27 cellular contexts compared by ENCODE assay signal in genomic region chr17:47414612-47415011, GRCh38.
"Had no signal": no experiment of that assay in that cellular context is flagged by ENCODE, and none has a peak within 500 bp of the region (broad histone marks: within the 10 kb centered on the region; RNA-seq: fewer than 3 reads in every experiment).

No MANE protein-coding gene starts in this region.

- H3K9me3 ChIP-seq: colonic mucosa, esophagus muscularis mucosa, esophagus squamous epithelium, gastrocnemius medialis, gastroesophageal sphincter, heart left ventricle, heart right ventricle had no signal

- DNase-seq: colonic mucosa; cortex of kidney; dermis blood vessel endothelial cell; dorsolateral prefrontal cortex; effector CD4-positive, alpha-beta T cell; effector CD8-positive, alpha-beta T cell; effector memory CD4-positive, alpha-beta T cell; effector memory CD8-positive, alpha-beta T cell; endodermal cell; erythroblast; esophagus squamous epithelium; foreskin keratinocyte; foreskin melanocyte; gastrocnemius medialis; glutamatergic neuron; head of caudate nucleus; heart left ventricle; heart right ventricle had no signal

- H3K4me3 ChIP-seq: colonic mucosa, coronary artery, dorsolateral prefrontal cortex, esophagus muscularis mucosa, esophagus squamous epithelium, gastrocnemius medialis, gastroesophageal sphincter, heart left ventricle, heart right ventricle had no signal

- FAIRE-seq: colon, endometrium, endothelial cell of umbilical vein, frontal cortex had no signal

- H3K4me1 ChIP-seq: colonic mucosa, esophagus muscularis mucosa, esophagus squamous epithelium, foreskin keratinocyte, gastrocnemius medialis, gastroesophageal sphincter, heart left ventricle, heart right ventricle had no signal

- ATAC-seq: effector memory CD8-positive, alpha-beta T cell; esophagus mucosa; foreskin keratinocyte; gastrocnemius medialis; gastroesophageal sphincter; heart left ventricle; heart right ventricle had no signal

- H3K36me3 ChIP-seq: colonic mucosa, esophagus muscularis mucosa, esophagus squamous epithelium, gastrocnemius medialis had no signal

- H3K27me3 ChIP-seq: colonic mucosa, dorsolateral prefrontal cortex, esophagus muscularis mucosa, esophagus squamous epithelium, foreskin keratinocyte, gastrocnemius medialis, gastroesophageal sphincter, heart left ventricle, heart right ventricle had no signal

- H3K27ac ChIP-seq: colonic mucosa, coronary artery, dorsolateral prefrontal cortex, epithelial cell of prostate, esophagus muscularis mucosa, esophagus squamous epithelium, foreskin keratinocyte, gastrocnemius medialis, gastroesophageal sphincter, heart left ventricle, heart right ventricle had no signal
